Comparison of ENCODE assay signal across 25 cellular contexts in the genomic region with DNA sequence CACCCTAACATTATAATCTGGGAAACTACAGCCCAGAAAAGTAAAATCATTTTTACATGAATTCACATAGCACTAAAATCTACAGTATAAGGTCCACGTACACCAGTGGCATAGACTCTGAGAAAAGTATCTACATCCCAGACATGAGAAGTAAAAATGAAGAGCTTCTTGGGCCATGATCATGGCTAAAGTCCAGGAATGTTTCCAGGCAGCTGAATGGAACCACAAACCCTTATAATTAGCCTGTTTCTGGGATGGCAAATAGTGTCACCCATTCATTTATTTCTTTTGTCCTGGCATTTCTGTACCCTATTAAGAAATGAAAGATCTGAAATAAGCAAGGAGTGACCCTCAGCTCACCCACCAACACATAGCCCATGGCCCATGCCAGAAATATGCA.
"Had no signal": no experiment of that assay in that cellular context is flagged by ENCODE, and none has a peak within 500 bp of the region (broad histone marks: within the 10 kb centered on the region; RNA-seq: fewer than 3 reads in every experiment).

No MANE protein-coding gene starts in this region.

- H3K27me3 Mint-ChIP-seq: activated CD4-positive, alpha-beta memory T cell treated with anti-CD3 and anti-CD28 coated beads, Interleukin-2, amount 10 ng/mL, durations not matched to agents 7 days and 5 days; activated CD8-positive, alpha-beta memory T cell treated with anti-CD3 and anti-CD28 coated beads, Interleukin-2, amount 10 ng/mL, durations not matched to agents 7 days and 5 days; activated naive CD8-positive, alpha-beta T cell treated with anti-CD3 and anti-CD28 coated beads, Interleukin-2, amount 50 U/mL, for 24 hours had no signal

- H3K9me3 ChIP-seq: sigmoid colon, spleen, thoracic aorta, vagina had no signal

- DNase-seq: activated CD4-positive, alpha-beta memory T cell treated with anti-CD3 and anti-CD28 coated beads, Interleukin-2, amount 10 ng/mL, durations not matched to agents 7 days and 5 days; activated CD4-positive, alpha-beta T cell treated with anti-CD3 and anti-CD28 coated beads, Interleukin-2, amount 10 ng/mL, durations not matched to agents 24 days and 14 days; activated CD8-positive, alpha-beta memory T cell treated with anti-CD3 and anti-CD28 coated beads, Interleukin-2, amount 10 ng/mL, durations not matched to agents 7 days and 5 days; activated gamma-delta T cell; activated naive CD4-positive, alpha-beta T cell treated with anti-CD3 and anti-CD28 coated beads, Interleukin-2, amount 50 U/mL, for 16 hours; activated naive CD8-positive, alpha-beta T cell treated with anti-CD3 and anti-CD28 coated beads, Interleukin-2, amount 50 U/mL, for 24 hours; activated T-cell treated with anti-CD3 and anti-CD28 coated beads for 4 hours; central memory CD4-positive, alpha-beta T cell; dermis blood vessel endothelial cell; effector memory CD4-positive, alpha-beta T cell; foreskin melanocyte; glutamatergic neuron; naive B cell; nucleus accumbens; sigmoid colon; spleen; stimulated activated CD4-positive, alpha-beta T cell treated with anti-CD3 and anti-CD28 coated beads, Interleukin-4, amount 100 ng/mL, for 1 hour; stimulated activated naive CD4-positive, alpha-beta T cell treated with Interleukin-2 at 50 U/mL for 16 hours had no signal

- H3K4me1 ChIP-seq: parathyroid adenoma, spleen, vagina had no signal

- H3K4me3 ChIP-seq: sigmoid colon, spleen, thoracic aorta, vagina had no signal

- H3K27me3 ChIP-seq: sigmoid colon, spleen, vagina had no signal

- H3K4me3 Mint-ChIP-seq: activated CD4-positive, alpha-beta memory T cell treated with anti-CD3 and anti-CD28 coated beads, Interleukin-2, amount 10 ng/mL, durations not matched to agents 7 days and 5 days; activated CD4-positive, alpha-beta T cell treated with anti-CD3 and anti-CD28 coated beads, Interleukin-2, amount 10 ng/mL, durations not matched to agents 24 days and 14 days; activated CD8-positive, alpha-beta memory T cell treated with anti-CD3 and anti-CD28 coated beads, Interleukin-2, amount 10 ng/mL, durations not matched to agents 7 days and 5 days; activated naive CD8-positive, alpha-beta T cell treated with anti-CD3 and anti-CD28 coated beads, Interleukin-2, amount 50 U/mL, for 24 hours; brain; memory B cell; naive B cell; type B pancreatic cell had no signal

- FAIRE-seq: islet of Langerhans had no signal

- H3K4me1 Mint-ChIP-seq: activated CD4-positive, alpha-beta memory T cell treated with anti-CD3 and anti-CD28 coated beads, Interleukin-2, amount 10 ng/mL, durations not matched to agents 7 days and 5 days; activated CD4-positive, alpha-beta T cell treated with anti-CD3 and anti-CD28 coated beads, Interleukin-2, amount 10 ng/mL, durations not matched to agents 24 days and 14 days; activated CD8-positive, alpha-beta memory T cell treated with anti-CD3 and anti-CD28 coated beads, Interleukin-2, amount 10 ng/mL, durations not matched to agents 7 days and 5 days; activated naive CD8-positive, alpha-beta T cell treated with anti-CD3 and anti-CD28 coated beads, Interleukin-2, amount 50 U/mL, for 24 hours; memory B cell; naive B cell had no signal

- H3K9ac ChIP-seq: parathyroid adenoma had no signal

- H3K27ac ChIP-seq: parathyroid adenoma, sigmoid colon, spleen, thoracic aorta, vagina had no signal

- H3K27ac Mint-ChIP-seq: activated CD4-positive, alpha-beta memory T cell treated with anti-CD3 and anti-CD28 coated beads, Interleukin-2, amount 10 ng/mL, durations not matched to agents 7 days and 5 days; activated CD4-positive, alpha-beta T cell treated with anti-CD3 and anti-CD28 coated beads, Interleukin-2, amount 10 ng/mL, durations not matched to agents 24 days and 14 days; activated CD8-positive, alpha-beta memory T cell treated with anti-CD3 and anti-CD28 coated beads, Interleukin-2, amount 10 ng/mL, durations not matched to agents 7 days and 5 days; activated naive CD8-positive, alpha-beta T cell treated with anti-CD3 and anti-CD28 coated beads, Interleukin-2, amount 50 U/mL, for 24 hours; brain; memory B cell; naive B cell; type B pancreatic cell had no signal

- H3K79me2 ChIP-seq: parathyroid adenoma had no signal

- H3K9me3 Mint-ChIP-seq: activated CD4-positive, alpha-beta memory T cell treated with anti-CD3 and anti-CD28 coated beads, Interleukin-2, amount 10 ng/mL, durations not matched to agents 7 days and 5 days; activated CD4-positive, alpha-beta T cell treated with anti-CD3 and anti-CD28 coated beads, Interleukin-2, amount 10 ng/mL, durations not matched to agents 24 days and 14 days; activated naive CD8-positive, alpha-beta T cell treated with anti-CD3 and anti-CD28 coated beads, Interleukin-2, amount 50 U/mL, for 24 hours; brain; memory B cell; type B pancreatic cell had no signal

- H3K36me3 ChIP-seq: sigmoid colon, spleen, thoracic aorta, vagina had no signal

- H2AFZ ChIP-seq: parathyroid adenoma had no signal

- H3K36me3 Mint-ChIP-seq: activated CD8-positive, alpha-beta memory T cell treated with anti-CD3 and anti-CD28 coated beads, Interleukin-2, amount 10 ng/mL, durations not matched to agents 7 days and 5 days; brain; memory B cell; naive B cell; type B pancreatic cell had no signal
